Comparison of ENCODE assay signal across 31 cellular contexts in genomic region chr7:159122276-159122675, GRCh38. TPM values are rescaled to one million over a fixed set of nuclear protein-coding genes. Genes with fewer than 3 reads are reported as not detected.
"Had no signal": no experiment of that assay in that cellular context is flagged by ENCODE, and none has a peak within 500 bp of the region (broad histone marks: within the 10 kb centered on the region; RNA-seq: fewer than 3 reads in every experiment).

No MANE protein-coding gene starts in this region.

- H3K4me1 ChIP-seq: ascending aorta, left ventricle myocardium inferior, testis, transverse colon had no signal

- DNase-seq: activated CD4-positive, alpha-beta T cell treated with anti-CD3 and anti-CD28 coated beads for 48 hours; activated CD4-positive, alpha-beta T cell treated with anti-CD3 and anti-CD28 coated beads, Interleukin-2, amount 50 U/mL, for 48 hours; activated CD4-positive, CD25-positive, alpha-beta regulatory T cell; activated CD8-positive, alpha-beta memory T cell treated with anti-CD3 and anti-CD28 coated beads for 24 hours; activated naive CD4-positive, alpha-beta T cell treated with Interleukin-2 at 50 U/mL for 16 hours; activated T-cell treated with anti-CD3 and anti-CD28 coated beads, Interleukin-2, amount 50 U/mL, for 4 hours; cortex of kidney; effector memory CD8-positive, alpha-beta T cell; left ventricle myocardium inferior; naive B cell; occipital lobe; right cardiac atrium; stimulated activated CD4-positive, alpha-beta T cell treated with anti-CD3 and anti-CD28 coated beads, Interleukin-2, amount 100 ng/mL, for 48 hours; stimulated activated naive CD4-positive, alpha-beta T cell treated with Interleukin-2 at 50 U/mL for 16 hours; T-helper 1 cell; testis; transverse colon had no signal

- H3K9me3 Mint-ChIP-seq: activated T-cell treated with anti-CD3 and anti-CD28 coated beads, Interleukin-2, amount 50 U/mL, for 4 hours; activated T-helper 2 cell treated with anti-CD3 and anti-CD28 coated beads, Interferon-gamma antibody, Interleukin-2, Interleukin-4, amounts not matched to agents 10 μg/mL and 5 μg/mL and 100 μg/mL, durations not matched to agents 14 hours and 24 hours and 36 hours; mesothelial cell of epicardium; neural crest cell had no signal

- ATAC-seq: activated T-cell treated with anti-CD3 and anti-CD28 coated beads, Interleukin-2, amount 50 U/mL, for 4 hours; effector memory CD8-positive, alpha-beta T cell; gastroesophageal sphincter; right cardiac atrium had no signal

- H3K27ac Mint-ChIP-seq: activated naive CD8-positive, alpha-beta T cell; activated T-helper 2 cell treated with anti-CD3 and anti-CD28 coated beads, Interferon-gamma antibody, Interleukin-2, Interleukin-4, amounts not matched to agents 10 μg/mL and 5 μg/mL and 100 μg/mL, durations not matched to agents 14 hours and 24 hours and 36 hours; brain; effector memory CD8-positive, alpha-beta T cell; mesothelial cell of epicardium; naive B cell; T-helper 2 cell treated with Interferon-gamma antibody and Interleukin-4, amounts not matched to agents 5 μg/mL and 100 μg/mL, for 36 hours had no signal

- H3K27me3 ChIP-seq: ascending aorta, cardiac muscle cell, gastroesophageal sphincter, testis had no signal

- H3K36me3 ChIP-seq: ascending aorta, cardiac muscle cell, left ventricle myocardium inferior, transverse colon had no signal

- H3K4me3 ChIP-seq: ascending aorta, cardiac muscle cell, gastroesophageal sphincter, left ventricle myocardium inferior, testis, transverse colon had no signal

- H3K4me1 Mint-ChIP-seq: naive B cell, neural crest cell had no signal

- H3K9me3 ChIP-seq: ascending aorta, gastroesophageal sphincter, testis, transverse colon had no signal

- H3K36me3 Mint-ChIP-seq: activated naive CD8-positive, alpha-beta T cell; mesothelial cell of epicardium; naive B cell had no signal

- H3K4me3 Mint-ChIP-seq: activated naive CD8-positive, alpha-beta T cell; activated T-cell treated with anti-CD3 and anti-CD28 coated beads, Interleukin-2, amount 50 U/mL, for 4 hours; brain; effector memory CD8-positive, alpha-beta T cell; mesothelial cell of epicardium; naive B cell; neural crest cell; T-helper 2 cell treated with Interferon-gamma antibody and Interleukin-4, amounts not matched to agents 5 μg/mL and 100 μg/mL, for 36 hours had no signal

- H3K27ac ChIP-seq: ascending aorta, cardiac muscle cell, gastroesophageal sphincter, left ventricle myocardium inferior, testis, transverse colon had no signal

RNA-seq across cellular contexts. Expression of gene VIPR2, which starts 22.4 kb away (rescaled TPM):
- total RNA-seq: endothelial cell of umbilical vein, fibroblast of lung, fibroblast of villous mesenchyme, lung microvascular endothelial cell, pulmonary artery endothelial cell had no signal
